ENCODE assay signal across 10 cellular contexts in the genomic region with DNA sequence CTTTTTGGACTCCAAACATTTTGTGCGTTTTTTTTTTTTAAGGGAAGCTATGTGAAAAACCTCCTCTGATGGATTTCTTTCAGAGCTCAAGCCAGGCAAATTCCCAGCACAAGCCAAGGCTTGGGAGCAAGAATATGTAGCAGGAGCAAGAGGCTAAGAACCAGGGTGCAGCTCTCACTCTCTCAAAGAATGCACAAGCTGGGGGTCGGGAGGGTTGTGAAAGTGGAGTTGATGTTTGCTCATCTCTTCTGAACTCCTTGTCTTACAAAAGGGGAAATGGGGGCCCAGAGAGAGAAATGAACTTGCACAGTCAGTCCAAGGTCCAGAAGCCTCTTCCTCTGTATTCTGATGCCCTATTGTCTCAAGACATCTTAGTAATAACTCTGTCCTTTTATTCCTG. TPM values are rescaled to one million over a fixed set of nuclear protein-coding genes. Genes with fewer than 3 reads are reported as not detected.
DNase-seq lines count a peak whose midpoint lies in the region; ATAC-seq and TF ChIP-seq lines count a peak whose summit lies in the region.
"Had no signal": no experiment of that assay in that cellular context is flagged by ENCODE, and none has a peak within 500 bp of the region (broad histone marks: within the 10 kb centered on the region; RNA-seq: fewer than 3 reads in every experiment).

No MANE protein-coding gene starts in this region.

- peaks cover 28 to 87% (median 65%) of the 10 kb centered on the region in 3 donors for H3K4me1 ChIP-seq in esophagus squamous epithelium
- peaks cover 40 to 66% of the 10 kb centered on the region in 2 donors for H3K4me1 ChIP-seq in thyroid gland

- no peak for ATAC-seq in activated T-cell treated with anti-CD3 and anti-CD28 coated beads, Interleukin-2, amount 50 U/mL, for 4 hours

- peaks cover 9% of the 10 kb centered on the region for H3K36me3 Mint-ChIP-seq in activated T-cell treated with anti-CD3 and anti-CD28 coated beads, Interleukin-2, amount 50 U/mL, for 24 hours (ENCODE audit: low read depth)
- H3K36me3 Mint-ChIP-seq in activated T-cell treated with anti-CD3 and anti-CD28 coated beads, Interleukin-2, amount 50 U/mL, for 4 hours (ENCODE audit: insufficient read depth), result peaks cover 1% of the 10 kb centered on the region

- H3K9me3 ChIP-seq in esophagus squamous epithelium (no peaks in the 10 kb centered on the region), thyroid gland (no peaks in the 10 kb centered on the region)

- no peaks in the 10 kb centered on the region for H3K9me3 Mint-ChIP-seq in activated T-cell treated with anti-CD3 and anti-CD28 coated beads, Interleukin-2, amount 50 U/mL, for 24 hours
- H3K9me3 Mint-ChIP-seq in activated T-cell treated with anti-CD3 and anti-CD28 coated beads, Interleukin-2, amount 50 U/mL, for 4 hours, result no peaks in the 10 kb centered on the region

- H3K4me3 Mint-ChIP-seq in activated T-cell treated with anti-CD3 and anti-CD28 coated beads, Interleukin-2, amount 50 U/mL, for 24 hours, result peak overlapping the region; percentile 49
- H3K4me3 Mint-ChIP-seq in activated T-cell treated with anti-CD3 and anti-CD28 coated beads, Interleukin-2, amount 50 U/mL, for 4 hours, result no peak overlapping the region

- peak overlapping the region; percentile 99 for H3K27ac Mint-ChIP-seq in activated T-cell treated with anti-CD3 and anti-CD28 coated beads, Interleukin-2, amount 50 U/mL, for 24 hours

- WGBS in esophagus squamous epithelium, 2 donors, result 10 to 40% methylated on average over 1 to 2 of the region's 2 CpGs
- WGBS in thyroid gland, 2 donors, result 54 to 55% methylated on average over 2 of the region's 2 CpGs

- TF ChIP-seq POLR2A in esophagus squamous epithelium (IDR thresholded peaks at IDR 0.05) (no peak), thyroid gland (IDR thresholded peaks at IDR 0.05) (no peak)

- intact Hi-C loops in esophagus squamous epithelium (cut with DNase I) (no loop called here), thyroid gland (cut with DNase I) (no loop called here), posterior vena cava (cut with DNase I) (no loop called here)

- H3K36me3 ChIP-seq in esophagus squamous epithelium, result no peaks in the 10 kb centered on the region
- H3K36me3 ChIP-seq in thyroid gland, result no peaks in the 10 kb centered on the region

- DNase-seq in activated T-cell treated with anti-CD3 and anti-CD28 coated beads, Interleukin-2, amount 50 U/mL, for 24 hours, result no peak
- DNase-seq in activated T-cell treated with anti-CD3 and anti-CD28 coated beads, Interleukin-2, amount 50 U/mL, for 4 hours, result no peak
- peak; percentile 80 for DNase-seq in SKM-1 treated with dmso at 0.1 percent for 144 hours (lab: John Stamatoyannopoulos, UW; ENCODE audit: unreplicated experiment)
- no peak for DNase-seq in esophagus squamous epithelium (lab: John Stamatoyannopoulos, UW)
- DNase-seq in thyroid gland, result no peak
- no peak for DNase-seq in cerebellum (ENCODE audit: low spot score)
- DNase-seq in posterior vena cava (ENCODE audit: low spot score), result no peak
- no peak for DNase-seq in NCI-H510A (lab: John Stamatoyannopoulos, UW)
- DNase-seq: activated effector memory CD4-positive, alpha-beta T cell treated with anti-CD3 and anti-CD28 coated beads, Interleukin-2, amount 50 U/mL, for 16 hours; SHP77 had no signal

- TF ChIP-seq CTCF in esophagus squamous epithelium (IDR thresholded peaks at IDR 0.05), result no peak
- TF ChIP-seq CTCF in thyroid gland (IDR thresholded peaks at IDR 0.05), result no peak

- peaks cover 83% of the 10 kb centered on the region for H3K4me1 Mint-ChIP-seq in activated T-cell treated with anti-CD3 and anti-CD28 coated beads, Interleukin-2, amount 50 U/mL, for 24 hours (ENCODE audit: low read depth)
- H3K4me1 Mint-ChIP-seq in activated T-cell treated with anti-CD3 and anti-CD28 coated beads, Interleukin-2, amount 50 U/mL, for 4 hours (ENCODE audit: low read depth), result peaks cover 79% of the 10 kb centered on the region

- H3K4me3 ChIP-seq in esophagus squamous epithelium (no peak overlapping the region), thyroid gland (replicated peaks in 1 of 3) (no peak overlapping the region)

- no peaks in the 10 kb centered on the region for H3K27me3 Mint-ChIP-seq in activated T-cell treated with anti-CD3 and anti-CD28 coated beads, Interleukin-2, amount 50 U/mL, for 24 hours
- no peaks in the 10 kb centered on the region for H3K27me3 Mint-ChIP-seq in activated T-cell treated with anti-CD3 and anti-CD28 coated beads, Interleukin-2, amount 50 U/mL, for 4 hours (ENCODE audit: low read depth)

- H3K27me3 ChIP-seq in esophagus squamous epithelium (no peaks in the 10 kb centered on the region), thyroid gland (no peaks in the 10 kb centered on the region)

- H3K27ac ChIP-seq in esophagus squamous epithelium (peak overlapping the region; percentile 72 to 95 (median 92)), thyroid gland (peak overlapping the region; percentile 32 to 91 (median 78))

RNA-seq across cellular contexts. Expression of a gene that starts 7.7 kb away (rescaled TPM):
- 100 to 1,000 TPM; 256 to 343 (median 265) TPM for total RNA-seq in activated T-cell treated with anti-CD3 and anti-CD28 coated beads, Interleukin-2, amount 50 U/mL, for 4 hours
- total RNA-seq in esophagus squamous epithelium, result 1 to 10 TPM; 2.5 to 5.7 (median 2.8) TPM
- total RNA-seq in thyroid gland, result 1 to 10 TPM; 5.7 to 7.8 (median 6.6) TPM
- total RNA-seq in cerebellum, result 3.6 TPM
- total RNA-seq in posterior vena cava, result 10 to 100 TPM; 10.2 to 14.6 TPM

RNA-seq across cellular contexts. Expression of a gene that starts 57.3 kb away (rescaled TPM):
- total RNA-seq in activated T-cell treated with anti-CD3 and anti-CD28 coated beads, Interleukin-2, amount 50 U/mL, for 4 hours, result 10 to 100 TPM; 59.2 to 75.1 (median 64.8) TPM
- 10 to 100 TPM; 12.8 to 40.0 (median 30.9) TPM for total RNA-seq in esophagus squamous epithelium
- 10 to 100 TPM; 10.8 to 24.1 (median 13.1) TPM for total RNA-seq in thyroid gland
- 20.5 TPM for total RNA-seq in cerebellum
- total RNA-seq in posterior vena cava, result 10 to 100 TPM; 30.8 to 40.2 TPM

Comparison
In these comparisons a context has a peak if more than half of its experiments do, and no peak if none do; other contexts are left out.
1. RNA of a gene that starts 7.7 kb away (total RNA-seq): 256 to 343 TPM in activated T-cell treated with anti-CD3 and anti-CD28 coated beads, Interleukin-2, amount 50 U/mL, for 4 hours; 10.2 to 14.6 TPM in posterior vena cava, 5.7 to 7.8 TPM in thyroid gland, 3.6 TPM in cerebellum (single experiment) and 2.5 to 5.7 TPM in esophagus squamous epithelium; every median in the first group is over 10 times any median in the second.